8 cellular contexts compared by ENCODE assay signal in the genomic region with DNA sequence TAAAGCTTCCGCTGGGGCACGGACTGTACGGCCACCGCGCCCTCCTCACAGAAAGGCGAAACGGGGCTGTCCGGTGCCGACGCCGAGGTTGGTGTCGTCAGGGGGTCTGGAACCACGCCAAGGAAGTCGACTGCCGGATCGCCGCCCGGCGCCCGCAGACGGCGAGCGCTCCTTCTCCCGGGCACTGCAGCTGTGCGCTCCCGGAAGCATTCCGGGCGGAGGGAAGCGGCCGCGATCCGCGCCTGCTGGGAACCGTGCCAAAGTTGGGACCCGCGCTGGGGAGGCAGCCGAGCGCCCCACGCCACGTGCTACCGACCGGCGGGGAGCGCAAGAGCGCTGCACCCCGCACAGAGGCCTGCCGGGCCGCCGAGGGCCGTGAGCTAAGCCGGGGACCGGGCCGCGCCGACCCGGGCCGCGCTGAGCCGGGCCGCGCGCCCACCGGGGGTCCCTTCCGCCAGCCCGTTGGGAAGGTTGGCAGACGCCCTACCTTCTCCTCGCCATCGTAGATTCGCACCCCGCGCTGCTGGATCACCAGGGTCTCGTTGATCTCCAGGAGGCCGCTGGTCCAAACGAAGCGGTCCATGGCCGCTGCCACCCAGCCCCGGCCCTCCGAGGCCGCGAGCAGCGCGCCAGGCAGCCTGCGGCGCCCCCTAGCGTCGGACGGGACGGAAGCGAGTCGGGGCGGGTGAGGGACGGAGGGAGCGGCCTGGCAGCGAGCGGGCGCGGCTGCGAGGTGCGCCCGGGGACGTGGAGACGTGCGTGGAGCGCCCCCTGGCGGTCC. TPM values are rescaled to one million over a fixed set of nuclear protein-coding genes. Genes with fewer than 3 reads are reported as not detected.
DNase-seq lines count a peak whose midpoint lies in the region; TF ChIP-seq lines count a peak whose summit lies in the region.

A gene with protein sequence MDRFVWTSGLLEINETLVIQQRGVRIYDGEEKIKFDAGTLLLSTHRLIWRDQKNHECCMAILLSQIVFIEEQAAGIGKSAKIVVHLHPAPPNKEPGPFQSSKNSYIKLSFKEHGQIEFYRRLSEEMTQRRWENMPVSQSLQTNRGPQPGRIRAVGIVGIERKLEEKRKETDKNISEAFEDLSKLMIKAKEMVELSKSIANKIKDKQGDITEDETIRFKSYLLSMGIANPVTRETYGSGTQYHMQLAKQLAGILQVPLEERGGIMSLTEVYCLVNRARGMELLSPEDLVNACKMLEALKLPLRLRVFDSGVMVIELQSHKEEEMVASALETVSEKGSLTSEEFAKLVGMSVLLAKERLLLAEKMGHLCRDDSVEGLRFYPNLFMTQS (minus strand): TSS at position 623 of the 781 bp plus-strand sequence. CDS start 40 bp downstream, at position 583.

- H3T11ph ChIP-seq in H9 (ENCODE audit: low read length) = no peak within 1 kb of the TSS

- H4K5ac ChIP-seq in H9 (ENCODE audit: insufficient read length, low read depth, low read length) = no peak within 1 kb of the TSS

- H3K36me3 Mint-ChIP-seq in H9 (ENCODE audit: insufficient read depth in 1 of 3, low read depth in 3 of 3) (peaks cover 0 to 8% (median 0%) of the 10 kb centered on the region in 3 experiments; a peak in 3 of 7 replicates), neural crest cell (ENCODE audit: low read depth) (no peaks in the 10 kb centered on the region)

- H3K27me3 ChIP-seq in H9 (ENCODE audit: insufficient read depth, low read length) (no peaks in the 10 kb centered on the region), MG63 (no peaks in the 10 kb centered on the region), stomach smooth muscle (ENCODE audit: control insufficient read depth in 1 of 2, insufficient read depth in 2 of 2, low read length in 2 of 2) (no peaks in the 10 kb centered on the region)

- no peaks in the 10 kb centered on the region; a peak in 2 of 5 replicates for H3K9me3 Mint-ChIP-seq in H9
- no peaks in the 10 kb centered on the region for H3K9me3 Mint-ChIP-seq in neural crest cell

- no peaks in the 10 kb centered on the region for H3K9me3 ChIP-seq in H9 (ENCODE audit: control insufficient read depth, low read depth, low read length)
- no peaks in the 10 kb centered on the region for H3K9me3 ChIP-seq in MG63
- H3K9me3 ChIP-seq in stomach smooth muscle (ENCODE audit: control insufficient read depth in 2 of 2, low read length in 2 of 2) = no peaks in the 10 kb centered on the region

- H2AFZ ChIP-seq in H9 (ENCODE audit: low read length) = no peak within 1 kb of the TSS

- H3K4me3 ChIP-seq in MG63 (peak within 1 kb of the TSS; percentile 63), fibroblast of villous mesenchyme (ENCODE audit: low read depth, low read length) (peak within 1 kb of the TSS; percentile 73), stomach smooth muscle (ENCODE audit: low read length in 2 of 2) (peak within 1 kb of the TSS; percentile 77 to 88)

- no peaks in the 10 kb centered on the region for H3K79me1 ChIP-seq in H9 (ENCODE audit: insufficient read depth, low read depth, low read length, poor library complexity, severe bottlenecking)

- no peak within 1 kb of the TSS for H2BK12ac ChIP-seq in H9 (ENCODE audit: insufficient read length, low read depth, low read length)

- no peak within 1 kb of the TSS for H2BK20ac ChIP-seq in H9 (ENCODE audit: low read depth, low read length, poor library complexity, severe bottlenecking)

- H4K20me1 ChIP-seq in H9 (ENCODE audit: control insufficient read depth, insufficient read depth, insufficient read length) = no peaks in the 10 kb centered on the region

- H4K8ac ChIP-seq in H9 (replicated peaks; ENCODE audit: insufficient read length, low read depth, low read length) = no peak within 1 kb of the TSS

- peak within 1 kb of the TSS; percentile 49 for H3K18ac ChIP-seq in H9 (ENCODE audit: insufficient read length, low read depth, low read length)

- no peaks in the 10 kb centered on the region; the same call in 1 of the 2 replicates for H3K27me3 Mint-ChIP-seq in H9 (ENCODE audit: low read depth)
- H3K27me3 Mint-ChIP-seq in neural crest cell (ENCODE audit: low read depth) = no peaks in the 10 kb centered on the region

- WGBS in H9 (ENCODE audit: extremely low coverage, insufficient read length, low lambda C conversion rate) = no CpG with 5 or more reads among the region's 105 CpGs

- peak within 1 kb of the TSS; percentile 67 for H3K4me2 ChIP-seq in H9 (ENCODE audit: insufficient read depth, insufficient read length, low read length)

- H3K27ac ChIP-seq in H9 (ENCODE audit: insufficient read length, low read depth, low read length) (no peak within 1 kb of the TSS), stomach smooth muscle (ENCODE audit: low read length) (peak within 1 kb of the TSS; percentile 79)

- peak within 1 kb of the TSS; percentile 80 for H3K9ac ChIP-seq in H9 (ENCODE audit: extremely low read depth, insufficient read length, low read length)
- H3K9ac ChIP-seq in stomach smooth muscle (ENCODE audit: low read length in 2 of 2) = peak within 1 kb of the TSS; percentile 82 to 87

- TF ChIP-seq CTCF in H9 (conservative IDR thresholded peaks at IDR 0.05) (peak; percentile 100), fibroblast of villous mesenchyme (IDR thresholded peaks at IDR 0.05; ENCODE audit: insufficient read depth, low read depth, low read length) (peak; percentile 97), neural crest cell (conservative IDR thresholded peaks at IDR 0.05) (peak; percentile 100)

- DNase-seq in GDM1 (lab: John Stamatoyannopoulos, UW) (peak; percentile 98), H9 (peak; percentile 94), MG63 (peak; percentile 90), SHP77 treated with DMSO at 0.1 percent for 48 hours (lab: John Stamatoyannopoulos, UW) (peak; percentile 9), activated gamma-delta T cell (lab: John Stamatoyannopoulos, UW) (peak; percentile 88), fibroblast of villous mesenchyme (ENCODE audit: low read depth) (peak; percentile 95), neural crest cell (ENCODE audit: low read depth, low spot score) (peak; percentile 98)

- peaks cover 12% of the 10 kb centered on the region; the same call in 1 of the 2 replicates for H3K79me2 ChIP-seq in H9 (ENCODE audit: insufficient read depth, low read length)

- peak within 1 kb of the TSS; percentile 92 for H3K14ac ChIP-seq in H9 (ENCODE audit: insufficient read depth, low read length)

- H3K4me1 ChIP-seq in H9 (ENCODE audit: insufficient read depth, low read length) (no peaks in the 10 kb centered on the region; the same call in 1 of the 2 replicates), stomach smooth muscle (ENCODE audit: control insufficient read depth, insufficient read depth, low read length) (peaks cover 18% of the 10 kb centered on the region)

- no peak within 1 kb of the TSS for H2AK5ac ChIP-seq in H9 (ENCODE audit: insufficient read length, low read length)

- no peak within 1 kb of the TSS for H2BK120ac ChIP-seq in H9 (ENCODE audit: low read depth, low read length, poor library complexity, severe bottlenecking)

- H3K56ac ChIP-seq in H9 (ENCODE audit: insufficient read length, low read depth, low read length) = no peak within 1 kb of the TSS

- peak within 1 kb of the TSS in 2 of 3 experiments; percentile 93 to 97; a peak in 3 of 7 replicates for H3K27ac Mint-ChIP-seq in H9
- H3K27ac Mint-ChIP-seq in neural crest cell (ENCODE audit: unreplicated experiment) = peak within 1 kb of the TSS; percentile 98

- no peak within 1 kb of the TSS for H2BK5ac ChIP-seq in H9 (ENCODE audit: insufficient read length, low read length)

- peaks cover 10% of the 10 kb centered on the region for H3K23me2 ChIP-seq in H9 (ENCODE audit: insufficient read length, low read depth, low read length, poor library complexity, severe bottlenecking)

- peaks cover 16% of the 10 kb centered on the region for H3K36me3 ChIP-seq in MG63
- no peaks in the 10 kb centered on the region for H3K36me3 ChIP-seq in stomach smooth muscle (ENCODE audit: control insufficient read depth in 2 of 2, insufficient read depth in 2 of 2, low read length in 2 of 2)

- H2BK15ac ChIP-seq in H9 (ENCODE audit: low read depth, low read length) = no peak within 1 kb of the TSS

- H3K4me3 Mint-ChIP-seq in H9 (peak within 1 kb of the TSS; percentile 92 to 97), neural crest cell (peak within 1 kb of the TSS; percentile 89)

- no peak within 1 kb of the TSS for H3K4ac ChIP-seq in H9 (ENCODE audit: low read depth, low read length)

- no peak within 1 kb of the TSS for H3K23ac ChIP-seq in H9 (ENCODE audit: insufficient read length, low read depth, low read length)

- H4K91ac ChIP-seq in H9 (ENCODE audit: insufficient read length, low read depth, low read length) = no peak within 1 kb of the TSS

- H3K4me1 Mint-ChIP-seq in H9 (peaks cover 23 to 28% of the 10 kb centered on the region in 2 experiments), neural crest cell (peaks cover 41% of the 10 kb centered on the region)

RNA-seq across cellular contexts. Expression of the gene that starts here (rescaled TPM):
- total RNA-seq in H9 (2021) = 26.8 and 29.2 TPM in 2 replicates
- total RNA-seq in MG63 (2014; rRNA removed; shearing (Covaris generic); ENCODE audit: low replicate concordance) = 9.7 and 18.2 TPM in 2 replicates
- 33.8 and 39.3 TPM in 2 replicates for total RNA-seq in fibroblast of villous mesenchyme
- 33.6 and 37.1 TPM in 2 replicates for total RNA-seq in neural crest cell

Comparison
In these comparisons a context has a peak if more than half of its experiments do, and no peak if none do; other contexts are left out.
1. DNase-seq: peak in every context shown above with its lines; median percentile 98 in GDM1; 98 in neural crest cell; 95 in fibroblast of villous mesenchyme; 94 in H9; 90 in MG63; 88 in activated gamma-delta T cell; 9 in SHP77 treated with DMSO at 0.1 percent for 48 hours.